Comparison of ENCODE assay signal across 24 cellular contexts in genomic region chr4:19348746-19349145, GRCh38.
"Had no signal": no experiment of that assay in that cellular context is flagged by ENCODE, and none has a peak within 500 bp of the region (broad histone marks: within the 10 kb centered on the region; RNA-seq: fewer than 3 reads in every experiment).

No MANE protein-coding gene starts in this region.

- FAIRE-seq: astrocyte had no signal

- H3K4me3 ChIP-seq: Peyer's patch, SJSA1 had no signal

- ATAC-seq: activated CD8-positive, alpha-beta T cell treated with anti-CD3 and anti-CD28 coated beads, Interleukin-2, amount 10 ng/mL, durations not matched to agents 7 days and 5 days; SK-N-SH treated with all-trans-retinoic acid at 6 μM for 48 hours; WTC11 had no signal

- H3K27ac ChIP-seq: brain microvascular endothelial cell, Peyer's patch, RWPE1, SJSA1 had no signal

- H3K27me3 ChIP-seq: brain microvascular endothelial cell, Peyer's patch, SJSA1 had no signal

- DNase-seq: activated CD4-positive, alpha-beta T cell treated with anti-CD3 and anti-CD28 coated beads for 48 hours; activated CD4-positive, alpha-beta T cell treated with anti-CD3 and anti-CD28 coated beads, Interleukin-2, amount 50 U/mL, for 4 hours; activated CD4-positive, CD25-positive, alpha-beta regulatory T cell treated with anti-CD3 and anti-CD28 coated beads, Interleukin-2, amount 50 U/mL, for 72 hours; activated CD8-positive, alpha-beta T cell treated with anti-CD3 and anti-CD28 coated beads, Interleukin-2, amount 10 ng/mL, durations not matched to agents 7 days and 5 days; activated effector memory CD4-positive, alpha-beta T cell treated with Interleukin-2 at 50 U/mL for 16 hours; activated naive CD4-positive, alpha-beta T cell; activated T-cell treated with anti-CD3 and anti-CD28 coated beads, Interleukin-2, amount 50 U/mL, for 24 hours; amniotic stem cell; brain microvascular endothelial cell; cerebellar nuclear complex; MM.1S; NCI-H1105; NCI-H1436; NCI-H1694 treated with DMSO at 0.1 percent for 48 hours; NCI-H2029 treated with DMSO at 0.1 percent for 48 hours; NCI-H524; Peyer's patch; Right ventricle myocardium superior; SW 1271 had no signal

- H3K9me3 ChIP-seq: Peyer's patch, SJSA1 had no signal

- H3K4me1 ChIP-seq: Peyer's patch, SJSA1 had no signal

- H3K36me3 ChIP-seq: brain microvascular endothelial cell, Peyer's patch, SJSA1 had no signal
